8 cellular contexts compared by ENCODE assay signal in genomic region chr12:112011685-112012084, GRCh38. TPM values are rescaled to one million over a fixed set of nuclear protein-coding genes. Genes with fewer than 3 reads are reported as not detected.
A peak's percentile ranks its signal among the peaks of the same experiment; 100 is the strongest.
DNase-seq lines count a peak whose midpoint lies in the region; ATAC-seq and TF ChIP-seq lines count a peak whose summit lies in the region.

No MANE protein-coding gene starts in this region.

- ATAC-seq in GM23338: no peak

- intact Hi-C loops in esophagus squamous epithelium (cut with DNase I): no loop called here

- H3K9me3 Mint-ChIP-seq in GM23338: peaks cover 7% of the 10 kb centered on the region

- H3K27ac Mint-ChIP-seq in GM23338: peak overlapping the region; percentile 99

- H3K4me1 Mint-ChIP-seq in GM23338: peaks cover 32% of the 10 kb centered on the region

- no peaks in the 10 kb centered on the region for H3K9me3 ChIP-seq in SK-N-MC (ENCODE audit: low read depth, low read length)
- no peaks in the 10 kb centered on the region for H3K9me3 ChIP-seq in esophagus squamous epithelium

- no peak for TF ChIP-seq POLR2A in esophagus squamous epithelium (IDR thresholded peaks at IDR 0.05)

- DNase-seq in GM23338 (ENCODE audit: low spot score) (no peak), SK-N-MC (ENCODE audit: low read depth, low spot score) (no peak), esophagus squamous epithelium (lab: John Stamatoyannopoulos, UW) (no peak), SK-N-DZ (ENCODE audit: low spot score) (no peak), NCI-H2081 treated with DMSO at 0.1 percent for 48 hours (lab: John Stamatoyannopoulos, UW) (no peak), SKM-1 treated with dmso at 0.1 percent for 144 hours (lab: John Stamatoyannopoulos, UW; ENCODE audit: unreplicated experiment) (no peak), mesenteric fat pad (ENCODE audit: low spot score) (no peak)

- peaks cover 16% of the 10 kb centered on the region for H3K27me3 Mint-ChIP-seq in GM23338 (ENCODE audit: insufficient read depth, low read depth, poor library complexity)

- H2AFZ ChIP-seq in GM23338: no peak overlapping the region

- H3K4me1 ChIP-seq in GM23338 (ENCODE audit: insufficient read depth): peaks cover 24% of the 10 kb centered on the region
- peaks cover 17 to 64% (median 24%) of the 10 kb centered on the region in 3 donors for H3K4me1 ChIP-seq in esophagus squamous epithelium
- H3K4me1 ChIP-seq in rectal smooth muscle tissue (ENCODE audit: control insufficient read depth, insufficient read depth, low read length): peaks cover 15% of the 10 kb centered on the region

- H3K27ac ChIP-seq in GM23338 (ENCODE audit: low read depth): no peak overlapping the region
- H3K27ac ChIP-seq in SK-N-MC: no peak overlapping the region
- H3K27ac ChIP-seq in esophagus squamous epithelium: peak overlapping the region; percentile 94 to 100 (median 98)
- no peak overlapping the region for H3K27ac ChIP-seq in rectal smooth muscle tissue (ENCODE audit: low read depth, low read length)

- 0 out of 2 replicates have a peak, but pooled peaks cover 5% of the 10 kb centered on the region for H3K9me2 ChIP-seq in GM23338 (ENCODE audit: insufficient read depth)

- peaks cover 45% of the 10 kb centered on the region for H3K79me2 ChIP-seq in GM23338 (replicated peaks; ENCODE audit: insufficient read depth)

- peaks cover 17% of the 10 kb centered on the region for H4K20me1 ChIP-seq in GM23338 (replicated peaks; ENCODE audit: insufficient read depth)

- H3K36me3 Mint-ChIP-seq in GM23338 (ENCODE audit: low read depth): peaks cover 29% of the 10 kb centered on the region

- H3K27me3 ChIP-seq in GM23338 (ENCODE audit: insufficient read depth) (no peaks in the 10 kb centered on the region), esophagus squamous epithelium (no peaks in the 10 kb centered on the region), rectal smooth muscle tissue (ENCODE audit: control insufficient read depth, insufficient read depth, low read length) (no peaks in the 10 kb centered on the region)

- H3K9ac ChIP-seq in SK-N-MC (ENCODE audit: insufficient read length) (peak overlapping the region; percentile 48), rectal smooth muscle tissue (ENCODE audit: low read length) (no peak overlapping the region)

- 44 to 64% methylated on average over 6 to 8 of the region's 8 CpGs for WGBS in esophagus squamous epithelium, 2 donors

- H3K4me3 ChIP-seq in GM23338: peak overlapping the region; percentile 100
- H3K4me3 ChIP-seq in SK-N-MC: peak overlapping the region; percentile 99
- peak overlapping the region; percentile 82 to 100 (median 96) for H3K4me3 ChIP-seq in esophagus squamous epithelium
- H3K4me3 ChIP-seq in rectal smooth muscle tissue (ENCODE audit: low read length): peak overlapping the region; percentile 69

- peak overlapping the region; percentile 99 for H3K4me2 ChIP-seq in GM23338

- H3F3A ChIP-seq in GM23338 (replicated peaks; ENCODE audit: low read depth): peaks cover 12% of the 10 kb centered on the region; the same call in 1 of the 2 replicates

- TF ChIP-seq CTCF in GM23338 (conservative IDR thresholded peaks at IDR 0.05; ENCODE audit: low read depth in 2 of 2) (no peak), esophagus squamous epithelium (IDR thresholded peaks at IDR 0.05) (no peak)

- peaks cover 13% of the 10 kb centered on the region for H3K36me3 ChIP-seq in GM23338 (ENCODE audit: insufficient read depth)
- peaks cover 20% of the 10 kb centered on the region for H3K36me3 ChIP-seq in SK-N-MC (ENCODE audit: insufficient read depth, low read length)
- H3K36me3 ChIP-seq in esophagus squamous epithelium: peaks cover 0 to 14% (median 0%) of the 10 kb centered on the region in 3 donors
- H3K36me3 ChIP-seq in rectal smooth muscle tissue (ENCODE audit: control insufficient read depth, insufficient read depth, low read length): peaks cover 6% of the 10 kb centered on the region

- H3K4me3 Mint-ChIP-seq in GM23338: peak overlapping the region; percentile 97

TF ChIP-seq in GM23338, 12 proteins besides CTCF, POLR2A, EP300 and RAD21 (continues in another document):
- TF ChIP-seq EZH2phosphoT487 (IDR thresholded peaks at IDR 0.05; ENCODE audit: unreplicated experiment): no peak
- TF ChIP-seq POLR2AphosphoS5 (IDR thresholded peaks at IDR 0.05; ENCODE audit: low read depth): no peak
- no peak for TF ChIP-seq STAT1 (IDR thresholded peaks at IDR 0.05; ENCODE audit: unreplicated experiment)
- no peak for TF ChIP-seq ZNF114 (CRISPR knock-in tag; IDR thresholded peaks at IDR 0.05)
- no peak for TF ChIP-seq EZH2 (IDR thresholded peaks at IDR 0.05; ENCODE audit: low read depth, unreplicated experiment)
- TF ChIP-seq, protein P1, sequence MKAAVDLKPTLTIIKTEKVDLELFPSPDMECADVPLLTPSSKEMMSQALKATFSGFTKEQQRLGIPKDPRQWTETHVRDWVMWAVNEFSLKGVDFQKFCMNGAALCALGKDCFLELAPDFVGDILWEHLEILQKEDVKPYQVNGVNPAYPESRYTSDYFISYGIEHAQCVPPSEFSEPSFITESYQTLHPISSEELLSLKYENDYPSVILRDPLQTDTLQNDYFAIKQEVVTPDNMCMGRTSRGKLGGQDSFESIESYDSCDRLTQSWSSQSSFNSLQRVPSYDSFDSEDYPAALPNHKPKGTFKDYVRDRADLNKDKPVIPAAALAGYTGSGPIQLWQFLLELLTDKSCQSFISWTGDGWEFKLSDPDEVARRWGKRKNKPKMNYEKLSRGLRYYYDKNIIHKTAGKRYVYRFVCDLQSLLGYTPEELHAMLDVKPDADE (IDR thresholded peaks at IDR 0.05): no peak
- TF ChIP-seq ZNF462 (CRISPR knock-in tag; IDR thresholded peaks at IDR 0.05): no peak

RNA-seq across cellular contexts. Expression of gene TMEM116, which starts 1.3 kb away (rescaled TPM):
- 8.0 and 12.0 TPM in 2 replicates for total RNA-seq in GM23338 (2014; rRNA removed; shearing (Covaris generic))
- 6.6 and 10.4 TPM in 2 replicates for polyA plus RNA-seq in GM23338 (2016; fragmentation: Nextera tagmentation; extraction: Ambion mirVana)
- total RNA-seq in esophagus squamous epithelium (10 to 100 TPM in 2 of 4 donors, 1 to 10 TPM in 2; 4.7 to 12.1 (median 9.1) TPM), mesenteric fat pad (6.0 TPM)
- 33.8 and 35.1 TPM in 2 replicates for polyA plus RNA-seq in SK-N-DZ (2014; cell fraction: cytosol; rRNA removed)
- 21.9 and 22.9 TPM in 2 replicates for polyA plus RNA-seq in SK-N-DZ (2014; cell fraction: nucleus; rRNA removed)

RNA-seq across cellular contexts. Expression of gene ERP29, which starts 1.5 kb away (rescaled TPM):
- 90.7 and 91.1 TPM in 2 replicates for total RNA-seq in GM23338 (2014; rRNA removed; shearing (Covaris generic))
- 166 and 173 TPM in 2 replicates for polyA plus RNA-seq in GM23338 (2016; fragmentation: Nextera tagmentation; extraction: Ambion mirVana)
- 10 to 100 TPM; 35.3 to 61.4 (median 44.2) TPM for total RNA-seq in esophagus squamous epithelium
- polyA plus RNA-seq in SK-N-DZ (2014; cell fraction: cytosol; rRNA removed): 155 TPM in 2 replicates
- 50.7 and 78.3 TPM in 2 replicates for polyA plus RNA-seq in SK-N-DZ (2014; cell fraction: nucleus; rRNA removed)
- 41.8 TPM for total RNA-seq in mesenteric fat pad

Comparison
In these comparisons a context has a peak if more than half of its experiments do, and no peak if none do; other contexts are left out.
1. H3K27ac ChIP-seq: peak in esophagus squamous epithelium (4 of 4); none in GM23338 (single experiment), SK-N-MC (single experiment) and rectal smooth muscle tissue (single experiment).
2. Peak in every context shown above with its lines, with median percentiles within 50 percentile points of each other: H3K4me3 ChIP-seq.